8 cellular contexts compared by ENCODE assay signal in genomic region chr19:13796301-13797057, GRCh38. TPM values are rescaled to one million over a fixed set of nuclear protein-coding genes. Genes with fewer than 3 reads are reported as not detected.
DNase-seq lines count a peak whose midpoint lies in the region; ATAC-seq and TF ChIP-seq lines count a peak whose summit lies in the region.

No MANE protein-coding gene starts in this region.

- WGBS in endodermal cell (ENCODE audit: insufficient coverage in 1 of 2, insufficient read length in 1 of 2), 2 experiments, result 36 to 48% methylated on average over 11 to 12 of the region's 12 CpGs

- intact Hi-C loops in mucosa of descending colon (cut with DNase I, micrococcal nuclease), result no loop called here

- ATAC-seq in mucosa of descending colon (no peak), GM19397 (IDR thresholded peaks at IDR 0.05; ENCODE audit: unreplicated experiment) (no peak)

- DNase-seq in NCI-H82 (lab: John Stamatoyannopoulos, UW) (peak; percentile 59), NCI-H82 treated with DMSO at 0.1 percent for 48 hours (lab: John Stamatoyannopoulos, UW; ENCODE audit: unreplicated experiment) (no peak), RPMI7951 (ENCODE audit: low read depth) (peak; percentile 98), endodermal cell (peak; percentile 81), mucosa of descending colon (peak; percentile 46 to 77 (median 55)), NCI-H510A (lab: John Stamatoyannopoulos, UW) (no peak), DMS 273 (lab: John Stamatoyannopoulos, UW; ENCODE audit: unreplicated experiment) (no peak)

- peaks cover 5% of the 10 kb centered on the region for H3K4me1 ChIP-seq in endodermal cell (ENCODE audit: control insufficient read depth, insufficient read depth, low read length)
- peaks cover 11% of the 10 kb centered on the region for H3K4me1 ChIP-seq in mucosa of descending colon (ENCODE audit: low read depth)

- peaks cover 13% of the 10 kb centered on the region for H3K4me1 Mint-ChIP-seq in endodermal cell

- peaks cover 21% of the 10 kb centered on the region for H3K36me3 Mint-ChIP-seq in endodermal cell (ENCODE audit: low read depth)

- H3K9me3 Mint-ChIP-seq in endodermal cell, result no peaks in the 10 kb centered on the region

- H3K4me3 ChIP-seq in endodermal cell (ENCODE audit: low read length) (peak overlapping the region; percentile 91), mucosa of descending colon (no peak overlapping the region)

- peak overlapping the region; percentile 86 for H3K4me3 Mint-ChIP-seq in endodermal cell

- H3K27ac Mint-ChIP-seq in endodermal cell, result peak overlapping the region; percentile 93

- H3K27ac ChIP-seq in endodermal cell (ENCODE audit: low read depth, low read length), result no peak overlapping the region

- peak overlapping the region; percentile 83 for H3K9ac ChIP-seq in endodermal cell (ENCODE audit: extremely low read depth, low read length, poor library complexity, severe bottlenecking)

- TF ChIP-seq CTCF in endodermal cell (conservative IDR thresholded peaks at IDR 0.05), result no peak
- TF ChIP-seq CTCF in mucosa of descending colon (IDR thresholded peaks at IDR 0.05), result no peak

- peaks cover 2% of the 10 kb centered on the region for H3K27me3 Mint-ChIP-seq in endodermal cell (ENCODE audit: insufficient read depth)

- peaks cover 7% of the 10 kb centered on the region for H3K36me3 ChIP-seq in endodermal cell (ENCODE audit: control insufficient read depth, insufficient read depth, low read length)
- H3K36me3 ChIP-seq in mucosa of descending colon (ENCODE audit: low read depth), result no peaks in the 10 kb centered on the region

- H3K27me3 ChIP-seq in endodermal cell (ENCODE audit: control insufficient read depth, insufficient read depth, low read length, poor library complexity, severe bottlenecking), result no peaks in the 10 kb centered on the region

- H3K9me3 ChIP-seq in endodermal cell (ENCODE audit: control insufficient read depth, low read length) (no peaks in the 10 kb centered on the region), mucosa of descending colon (no peaks in the 10 kb centered on the region)

RNA-seq across cellular contexts. Expression of gene ZSWIM4, which starts 1.2 kb away (rescaled TPM):
- total RNA-seq in RPMI7951 (2014; rRNA removed; shearing (Covaris generic)), result 2.8 TPM in 2 replicates
- total RNA-seq in endodermal cell, result 10 to 100 TPM; 30.0 to 41.9 TPM
- 22.9 TPM for polyA plus RNA-seq in endodermal cell (2013, experiment 1 of 2)
- polyA plus RNA-seq in endodermal cell (2013, experiment 2 of 2), result 20.7 TPM
- total RNA-seq in mucosa of descending colon, result 1 to 10 TPM; 4.1 to 4.6 (median 4.1) TPM

RNA-seq across cellular contexts. Expression of gene C19orf53, which starts 22.2 kb away (rescaled TPM):
- total RNA-seq in RPMI7951 (2014; rRNA removed; shearing (Covaris generic)), result 213 and 223 TPM in 2 replicates
- total RNA-seq in endodermal cell, result 100 to 1,000 TPM; 106 to 114 TPM
- polyA plus RNA-seq in endodermal cell (2013, experiment 1 of 2), result 141 TPM
- polyA plus RNA-seq in endodermal cell (2013, experiment 2 of 2), result 125 TPM
- total RNA-seq in mucosa of descending colon, result 10 to 100 TPM; 47.8 to 49.5 (median 49.3) TPM

RNA-seq across cellular contexts. Expression of gene MRI1, which starts 32.2 kb away (rescaled TPM):
- 24.9 and 52.5 TPM in 2 replicates for total RNA-seq in RPMI7951 (2014; rRNA removed; shearing (Covaris generic))
- total RNA-seq in endodermal cell, result 10 to 100 TPM; 19.6 to 29.6 TPM
- 20.7 TPM for polyA plus RNA-seq in endodermal cell (2013, experiment 1 of 2)
- polyA plus RNA-seq in endodermal cell (2013, experiment 2 of 2), result 20.5 TPM
- total RNA-seq in mucosa of descending colon, result 10 to 100 TPM; 24.2 to 32.4 (median 28.7) TPM

Comparison
In these comparisons a context has a peak if more than half of its experiments do, and no peak if none do; other contexts are left out.
1. DNase-seq: peak in NCI-H82 (single experiment), RPMI7951 (single experiment), endodermal cell (single experiment) and mucosa of descending colon (3 of 3); none in NCI-H82 treated with DMSO at 0.1 percent for 48 hours (single experiment), NCI-H510A (single experiment) and DMS 273 (single experiment).